ENCODE assay signal across 1 cellular context in the genomic region with DNA sequence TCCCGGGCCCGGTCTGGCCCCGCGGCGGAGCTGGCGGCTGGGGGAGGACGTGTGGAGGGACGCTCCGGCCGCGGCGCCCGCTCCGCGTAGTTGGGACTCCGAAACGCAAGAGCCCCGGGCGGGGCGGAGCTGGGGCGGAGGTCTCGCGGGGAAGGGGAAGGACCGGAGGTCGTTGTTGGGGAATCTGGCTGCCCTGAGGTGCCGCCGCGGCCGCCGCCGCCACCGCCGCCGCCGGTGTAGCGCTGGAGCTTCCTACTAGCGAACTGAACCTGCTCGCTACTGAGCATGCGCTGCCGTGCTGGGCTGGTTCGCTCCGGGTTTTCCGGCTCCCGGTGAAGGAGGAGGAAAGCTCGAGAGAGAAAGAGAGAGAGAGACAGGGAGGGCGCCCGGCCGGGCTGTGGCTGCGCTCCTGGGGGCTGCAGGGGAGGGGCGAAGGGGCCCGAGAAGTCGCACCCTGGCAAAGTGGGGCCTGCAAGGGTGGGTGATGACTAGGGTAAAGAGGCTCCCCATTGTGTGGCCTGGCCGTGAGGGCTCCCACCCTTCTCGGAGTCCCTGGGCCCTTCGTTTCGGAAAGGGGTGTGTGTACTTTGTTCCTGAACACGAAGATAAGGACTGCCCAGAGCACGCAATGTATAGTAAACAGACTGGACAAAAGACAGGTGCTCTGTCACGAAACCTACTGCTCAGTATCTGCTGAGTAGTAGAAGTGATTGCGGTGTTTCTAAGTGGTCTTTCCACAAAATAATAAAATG.
TF ChIP-seq lines count a peak whose summit lies in the region.

SOS1 (minus strand) TSS at position 281 of the 752 bp plus-strand sequence. CDS start 629 bp downstream, outside the sequence.

TF ChIP-seq in HEK293, 187 proteins besides CTCF, POLR2A, EP300 and RAD21 (continued from another document and continues in another):
- TF ChIP-seq HIC1 (tag by site-specific recombination; IDR thresholded peaks at IDR 0.05) (peak; percentile 37; the same call in 1 of the 2 replicates), ZFP69B (tag by site-specific recombination; IDR thresholded peaks at IDR 0.05) (0 out of 2 replicates have a peak, but pooled peaks have one; percentile 32), ZNF37A (tag by site-specific recombination; IDR thresholded peaks at IDR 0.05) (no peak), ZNF600 (tag by site-specific recombination; IDR thresholded peaks at IDR 0.05) (peak; percentile 95), ZNF626 (tag by site-specific recombination; IDR thresholded peaks at IDR 0.05) (no peak), ZNF837 (tag by site-specific recombination; IDR thresholded peaks at IDR 0.05) (no peak), ZNF623 (tag by site-specific recombination; IDR thresholded peaks at IDR 0.05) (no peak), ZNF140 (tag by site-specific recombination; IDR thresholded peaks at IDR 0.05) (no peak), ZBTB8A (tag by site-specific recombination; IDR thresholded peaks at IDR 0.05) (peak; percentile 95), ZSCAN16 (tag by site-specific recombination; IDR thresholded peaks at IDR 0.05) (no peak), RBAK (tag by site-specific recombination; IDR thresholded peaks at IDR 0.05) (no peak), ZXDB (tag by site-specific recombination; IDR thresholded peaks at IDR 0.05) (peak; percentile 86), ZNF26 (tag by site-specific recombination; IDR thresholded peaks at IDR 0.05) (no peak), ZNF544 (tag by site-specific recombination; IDR thresholded peaks at IDR 0.05) (no peak), ZNF629 (tag by site-specific recombination; IDR thresholded peaks at IDR 0.05) (peak; percentile 59; the same call in 1 of the 2 replicates), KLF16 (tag by site-specific recombination; IDR thresholded peaks at IDR 0.05) (peak; percentile 63; the same call in 1 of the 2 replicates), ZNF155 (tag by site-specific recombination; IDR thresholded peaks at IDR 0.05) (no peak), ZNF10 (tag by site-specific recombination; IDR thresholded peaks at IDR 0.05) (peak; percentile 74), ZNF558 (tag by site-specific recombination; IDR thresholded peaks at IDR 0.05) (no peak), ZNF114 (tag by site-specific recombination; IDR thresholded peaks at IDR 0.05) (no peak), ZNF394 (tag by site-specific recombination; IDR thresholded peaks at IDR 0.05; ENCODE audit: borderline replicate concordance) (peak; percentile 40; the same call in 1 of the 2 replicates), BCL11A (tag by site-specific recombination; IDR thresholded peaks at IDR 0.05; ENCODE audit: low read depth) (0 out of 2 replicates have a peak, but pooled peaks have one; percentile 53), MZF1 (tag by site-specific recombination; IDR thresholded peaks at IDR 0.05; ENCODE audit: borderline replicate concordance) (no peak), ZNF335 (tag by site-specific recombination; conservative IDR thresholded peaks at IDR 0.05) (peak; percentile 64), SP7 (tag by site-specific recombination; IDR thresholded peaks at IDR 0.05) (peak; percentile 75), ZNF843 (tag by site-specific recombination; IDR thresholded peaks at IDR 0.05) (peak; percentile 44), ZFHX2 (tag by site-specific recombination; conservative IDR thresholded peaks at IDR 0.05) (no peak), HOXA7 (CRISPR knock-in tag; IDR thresholded peaks at IDR 0.05; ENCODE audit: borderline replicate concordance) (no peak), FEZF1 (tag by site-specific recombination; IDR thresholded peaks at IDR 0.05) (no peak), ZNF701 (tag by site-specific recombination; IDR thresholded peaks at IDR 0.05) (no peak), ZNF654 (tag by site-specific recombination; IDR thresholded peaks at IDR 0.05; ENCODE audit: low read depth) (no peak), ZBTB48 (tag by site-specific recombination; IDR thresholded peaks at IDR 0.05) (peak; percentile 70), KLF10 (tag by site-specific recombination; IDR thresholded peaks at IDR 0.05) (peak; percentile 80), ZFP3 (tag by site-specific recombination; IDR thresholded peaks at IDR 0.05; ENCODE audit: low read depth) (no peak), ZNF670 (tag by site-specific recombination; IDR thresholded peaks at IDR 0.05; ENCODE audit: low read depth) (no peak), PRDM1 (tag by site-specific recombination; IDR thresholded peaks at IDR 0.05) (peak; percentile 62), KLF1 (tag by site-specific recombination; IDR thresholded peaks at IDR 0.05) (peak; percentile 63), ZNF777 (tag by site-specific recombination; IDR thresholded peaks at IDR 0.05; ENCODE audit: borderline replicate concordance) (no peak), ZNF302 (tag by site-specific recombination; IDR thresholded peaks at IDR 0.05; ENCODE audit: low read depth) (no peak)
- TF ChIP-seq, protein P1, sequence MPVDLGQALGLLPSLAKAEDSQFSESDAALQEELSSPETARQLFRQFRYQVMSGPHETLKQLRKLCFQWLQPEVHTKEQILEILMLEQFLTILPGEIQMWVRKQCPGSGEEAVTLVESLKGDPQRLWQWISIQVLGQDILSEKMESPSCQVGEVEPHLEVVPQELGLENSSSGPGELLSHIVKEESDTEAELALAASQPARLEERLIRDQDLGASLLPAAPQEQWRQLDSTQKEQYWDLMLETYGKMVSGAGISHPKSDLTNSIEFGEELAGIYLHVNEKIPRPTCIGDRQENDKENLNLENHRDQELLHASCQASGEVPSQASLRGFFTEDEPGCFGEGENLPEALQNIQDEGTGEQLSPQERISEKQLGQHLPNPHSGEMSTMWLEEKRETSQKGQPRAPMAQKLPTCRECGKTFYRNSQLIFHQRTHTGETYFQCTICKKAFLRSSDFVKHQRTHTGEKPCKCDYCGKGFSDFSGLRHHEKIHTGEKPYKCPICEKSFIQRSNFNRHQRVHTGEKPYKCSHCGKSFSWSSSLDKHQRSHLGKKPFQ (tag by site-specific recombination; IDR thresholded peaks at IDR 0.05): no peak
- TF ChIP-seq, protein P2, sequence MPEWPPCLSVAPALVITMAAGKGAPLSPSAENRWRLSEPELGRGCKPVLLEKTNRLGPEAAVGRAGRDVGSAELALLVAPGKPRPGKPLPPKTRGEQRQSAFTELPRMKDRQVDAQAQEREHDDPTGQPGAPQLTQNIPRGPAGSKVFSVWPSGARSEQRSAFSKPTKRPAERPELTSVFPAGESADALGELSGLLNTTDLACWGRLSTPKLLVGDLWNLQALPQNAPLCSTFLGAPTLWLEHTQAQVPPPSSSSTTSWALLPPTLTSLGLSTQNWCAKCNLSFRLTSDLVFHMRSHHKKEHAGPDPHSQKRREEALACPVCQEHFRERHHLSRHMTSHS (tag by site-specific recombination; IDR thresholded peaks at IDR 0.05): no peak
- TF ChIP-seq, protein P3, sequence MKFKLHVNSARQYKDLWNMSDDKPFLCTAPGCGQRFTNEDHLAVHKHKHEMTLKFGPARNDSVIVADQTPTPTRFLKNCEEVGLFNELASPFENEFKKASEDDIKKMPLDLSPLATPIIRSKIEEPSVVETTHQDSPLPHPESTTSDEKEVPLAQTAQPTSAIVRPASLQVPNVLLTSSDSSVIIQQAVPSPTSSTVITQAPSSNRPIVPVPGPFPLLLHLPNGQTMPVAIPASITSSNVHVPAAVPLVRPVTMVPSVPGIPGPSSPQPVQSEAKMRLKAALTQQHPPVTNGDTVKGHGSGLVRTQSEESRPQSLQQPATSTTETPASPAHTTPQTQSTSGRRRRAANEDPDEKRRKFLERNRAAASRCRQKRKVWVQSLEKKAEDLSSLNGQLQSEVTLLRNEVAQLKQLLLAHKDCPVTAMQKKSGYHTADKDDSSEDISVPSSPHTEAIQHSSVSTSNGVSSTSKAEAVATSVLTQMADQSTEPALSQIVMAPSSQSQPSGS (tag by site-specific recombination; IDR thresholded peaks at IDR 0.05; ENCODE audit: low read depth): no peak
- TF ChIP-seq, protein P4, sequence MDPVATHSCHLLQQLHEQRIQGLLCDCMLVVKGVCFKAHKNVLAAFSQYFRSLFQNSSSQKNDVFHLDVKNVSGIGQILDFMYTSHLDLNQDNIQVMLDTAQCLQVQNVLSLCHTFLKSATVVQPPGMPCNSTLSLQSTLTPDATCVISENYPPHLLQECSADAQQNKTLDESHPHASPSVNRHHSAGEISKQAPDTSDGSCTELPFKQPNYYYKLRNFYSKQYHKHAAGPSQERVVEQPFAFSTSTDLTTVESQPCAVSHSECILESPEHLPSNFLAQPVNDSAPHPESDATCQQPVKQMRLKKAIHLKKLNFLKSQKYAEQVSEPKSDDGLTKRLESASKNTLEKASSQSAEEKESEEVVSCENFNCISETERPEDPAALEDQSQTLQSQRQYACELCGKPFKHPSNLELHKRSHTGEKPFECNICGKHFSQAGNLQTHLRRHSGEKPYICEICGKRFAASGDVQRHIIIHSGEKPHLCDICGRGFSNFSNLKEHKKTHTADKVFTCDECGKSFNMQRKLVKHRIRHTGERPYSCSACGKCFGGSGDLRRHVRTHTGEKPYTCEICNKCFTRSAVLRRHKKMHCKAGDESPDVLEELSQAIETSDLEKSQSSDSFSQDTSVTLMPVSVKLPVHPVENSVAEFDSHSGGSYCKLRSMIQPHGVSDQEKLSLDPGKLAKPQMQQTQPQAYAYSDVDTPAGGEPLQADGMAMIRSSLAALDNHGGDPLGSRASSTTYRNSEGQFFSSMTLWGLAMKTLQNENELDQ (tag by site-specific recombination; IDR thresholded peaks at IDR 0.05; ENCODE audit: low read depth): no peak
- TF ChIP-seq, protein P5, sequence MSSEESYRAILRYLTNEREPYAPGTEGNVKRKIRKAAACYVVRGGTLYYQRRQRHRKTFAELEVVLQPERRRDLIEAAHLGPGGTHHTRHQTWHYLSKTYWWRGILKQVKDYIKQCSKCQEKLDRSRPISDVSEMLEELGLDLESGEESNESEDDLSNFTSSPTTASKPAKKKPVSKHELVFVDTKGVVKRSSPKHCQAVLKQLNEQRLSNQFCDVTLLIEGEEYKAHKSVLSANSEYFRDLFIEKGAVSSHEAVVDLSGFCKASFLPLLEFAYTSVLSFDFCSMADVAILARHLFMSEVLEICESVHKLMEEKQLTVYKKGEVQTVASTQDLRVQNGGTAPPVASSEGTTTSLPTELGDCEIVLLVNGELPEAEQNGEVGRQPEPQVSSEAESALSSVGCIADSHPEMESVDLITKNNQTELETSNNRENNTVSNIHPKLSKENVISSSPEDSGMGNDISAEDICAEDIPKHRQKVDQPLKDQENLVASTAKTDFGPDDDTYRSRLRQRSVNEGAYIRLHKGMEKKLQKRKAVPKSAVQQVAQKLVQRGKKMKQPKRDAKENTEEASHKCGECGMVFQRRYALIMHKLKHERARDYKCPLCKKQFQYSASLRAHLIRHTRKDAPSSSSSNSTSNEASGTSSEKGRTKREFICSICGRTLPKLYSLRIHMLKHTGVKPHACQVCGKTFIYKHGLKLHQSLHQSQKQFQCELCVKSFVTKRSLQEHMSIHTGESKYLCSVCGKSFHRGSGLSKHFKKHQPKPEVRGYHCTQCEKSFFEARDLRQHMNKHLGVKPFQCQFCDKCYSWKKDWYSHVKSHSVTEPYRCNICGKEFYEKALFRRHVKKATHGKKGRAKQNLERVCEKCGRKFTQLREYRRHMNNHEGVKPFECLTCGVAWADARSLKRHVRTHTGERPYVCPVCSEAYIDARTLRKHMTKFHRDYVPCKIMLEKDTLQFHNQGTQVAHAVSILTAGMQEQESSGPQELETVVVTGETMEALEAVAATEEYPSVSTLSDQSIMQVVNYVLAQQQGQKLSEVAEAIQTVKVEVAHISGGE (tag by site-specific recombination; conservative IDR thresholded peaks at IDR 0.05; ENCODE audit: low read depth): peak; percentile 48; the same call in 1 of the 2 replicates
- TF ChIP-seq, protein P6, sequence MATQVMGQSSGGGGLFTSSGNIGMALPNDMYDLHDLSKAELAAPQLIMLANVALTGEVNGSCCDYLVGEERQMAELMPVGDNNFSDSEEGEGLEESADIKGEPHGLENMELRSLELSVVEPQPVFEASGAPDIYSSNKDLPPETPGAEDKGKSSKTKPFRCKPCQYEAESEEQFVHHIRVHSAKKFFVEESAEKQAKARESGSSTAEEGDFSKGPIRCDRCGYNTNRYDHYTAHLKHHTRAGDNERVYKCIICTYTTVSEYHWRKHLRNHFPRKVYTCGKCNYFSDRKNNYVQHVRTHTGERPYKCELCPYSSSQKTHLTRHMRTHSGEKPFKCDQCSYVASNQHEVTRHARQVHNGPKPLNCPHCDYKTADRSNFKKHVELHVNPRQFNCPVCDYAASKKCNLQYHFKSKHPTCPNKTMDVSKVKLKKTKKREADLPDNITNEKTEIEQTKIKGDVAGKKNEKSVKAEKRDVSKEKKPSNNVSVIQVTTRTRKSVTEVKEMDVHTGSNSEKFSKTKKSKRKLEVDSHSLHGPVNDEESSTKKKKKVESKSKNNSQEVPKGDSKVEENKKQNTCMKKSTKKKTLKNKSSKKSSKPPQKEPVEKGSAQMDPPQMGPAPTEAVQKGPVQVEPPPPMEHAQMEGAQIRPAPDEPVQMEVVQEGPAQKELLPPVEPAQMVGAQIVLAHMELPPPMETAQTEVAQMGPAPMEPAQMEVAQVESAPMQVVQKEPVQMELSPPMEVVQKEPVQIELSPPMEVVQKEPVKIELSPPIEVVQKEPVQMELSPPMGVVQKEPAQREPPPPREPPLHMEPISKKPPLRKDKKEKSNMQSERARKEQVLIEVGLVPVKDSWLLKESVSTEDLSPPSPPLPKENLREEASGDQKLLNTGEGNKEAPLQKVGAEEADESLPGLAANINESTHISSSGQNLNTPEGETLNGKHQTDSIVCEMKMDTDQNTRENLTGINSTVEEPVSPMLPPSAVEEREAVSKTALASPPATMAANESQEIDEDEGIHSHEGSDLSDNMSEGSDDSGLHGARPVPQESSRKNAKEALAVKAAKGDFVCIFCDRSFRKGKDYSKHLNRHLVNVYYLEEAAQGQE (tag by site-specific recombination; IDR thresholded peaks at IDR 0.05): 0 out of 2 replicates have a peak, but pooled peaks have one; percentile 20
